23 cellular contexts compared by ENCODE assay signal in genomic region chr9:69204378-69204777, GRCh38. TPM values are rescaled to one million over a fixed set of nuclear protein-coding genes. Genes with fewer than 3 reads are reported as not detected.
DNase-seq lines count a peak whose midpoint lies in the region; ATAC-seq, FAIRE-seq and TF ChIP-seq lines count a peak whose summit lies in the region.
"Had no signal": no experiment of that assay in that cellular context is flagged by ENCODE, and none has a peak within 500 bp of the region (broad histone marks: within the 10 kb centered on the region; RNA-seq: fewer than 3 reads in every experiment).

No MANE protein-coding gene starts in this region.

- no peak overlapping the region for H4K5ac ChIP-seq in H9 (ENCODE audit: insufficient read length, low read depth, low read length)

- no peak overlapping the region for H2AK5ac ChIP-seq in H9 (ENCODE audit: insufficient read length, low read length)

- no peaks in the 10 kb centered on the region for H4K20me1 ChIP-seq in H9 (ENCODE audit: control insufficient read depth, insufficient read depth, insufficient read length)
- peaks cover 50% of the 10 kb centered on the region for H4K20me1 ChIP-seq in astrocyte (ENCODE audit: insufficient read depth, low read length)
- peaks cover 16% of the 10 kb centered on the region for H4K20me1 ChIP-seq in hepatocyte (ENCODE audit: insufficient read depth, poor library complexity, severe bottlenecking)

- no peak overlapping the region for H3K4me3 ChIP-seq in astrocyte (ENCODE audit: insufficient read depth, low read depth, low read length)
- no peak overlapping the region for H3K4me3 ChIP-seq in hepatocyte
- H3K4me3 ChIP-seq in mucosa of descending colon = no peak overlapping the region
- H3K4me3 ChIP-seq: esophagus squamous epithelium had no signal

- H2BK120ac ChIP-seq in H9 (ENCODE audit: low read depth, low read length, poor library complexity, severe bottlenecking) = no peak overlapping the region

- H3K36me3 Mint-ChIP-seq in H9 (ENCODE audit: insufficient read depth in 1 of 3, low read depth in 3 of 3) = peaks cover 0 to 8% (median 2%) of the 10 kb centered on the region in 3 experiments; a peak in 3 of 7 replicates
- no peaks in the 10 kb centered on the region for H3K36me3 Mint-ChIP-seq in astrocyte (ENCODE audit: low read depth, unreplicated experiment)
- peaks cover 5% of the 10 kb centered on the region for H3K36me3 Mint-ChIP-seq in progenitor cell of endocrine pancreas (ENCODE audit: insufficient read depth)
- H3K36me3 Mint-ChIP-seq: brain; CD4-positive, alpha-beta memory T cell; memory B cell had no signal

- H3K27me3 ChIP-seq in H9 (ENCODE audit: insufficient read depth, low read length) (no peaks in the 10 kb centered on the region), astrocyte (ENCODE audit: insufficient read depth, low read length) (no peaks in the 10 kb centered on the region), hepatocyte (no peaks in the 10 kb centered on the region)
- H3K27me3 ChIP-seq: esophagus squamous epithelium had no signal

- no peak overlapping the region for H3K18ac ChIP-seq in H9 (ENCODE audit: insufficient read length, low read depth, low read length)

- H3K9me3 Mint-ChIP-seq in H9 = no peaks in the 10 kb centered on the region
- H3K9me3 Mint-ChIP-seq in astrocyte (ENCODE audit: unreplicated experiment) = no peaks in the 10 kb centered on the region
- H3K9me3 Mint-ChIP-seq in progenitor cell of endocrine pancreas (ENCODE audit: low read depth) = no peaks in the 10 kb centered on the region
- H3K9me3 Mint-ChIP-seq: brain; CD4-positive, alpha-beta memory T cell; memory B cell had no signal

- no peaks in the 10 kb centered on the region for H3K79me1 ChIP-seq in H9 (ENCODE audit: insufficient read depth, low read depth, low read length, poor library complexity, severe bottlenecking)

- H3K27me3 Mint-ChIP-seq in H9 (ENCODE audit: low read depth) = no peaks in the 10 kb centered on the region
- H3K27me3 Mint-ChIP-seq in astrocyte (ENCODE audit: low read depth, unreplicated experiment) = no peaks in the 10 kb centered on the region
- H3K27me3 Mint-ChIP-seq in progenitor cell of endocrine pancreas = no peaks in the 10 kb centered on the region
- H3K27me3 Mint-ChIP-seq: CD4-positive, alpha-beta memory T cell had no signal

- H3K4me3 Mint-ChIP-seq in H9 (0 out of 5 replicates have a peak overlapping the region, but pooled peaks of 1 of the 2 experiments have one; percentile 24), astrocyte (ENCODE audit: unreplicated experiment) (no peak overlapping the region), progenitor cell of endocrine pancreas (ENCODE audit: low read depth) (no peak overlapping the region)
- H3K4me3 Mint-ChIP-seq: CD4-positive, alpha-beta memory T cell; memory B cell had no signal

- H3K23ac ChIP-seq in H9 (ENCODE audit: insufficient read length, low read depth, low read length) = no peak overlapping the region

- H3K9me3 ChIP-seq in H9 (ENCODE audit: control insufficient read depth, low read depth, low read length) = no peaks in the 10 kb centered on the region
- H3K9me3 ChIP-seq in astrocyte (ENCODE audit: insufficient read depth, low read depth, low read length) = no peaks in the 10 kb centered on the region
- no peaks in the 10 kb centered on the region for H3K9me3 ChIP-seq in hepatocyte (ENCODE audit: low read depth)
- H3K9me3 ChIP-seq in mucosa of descending colon = no peaks in the 10 kb centered on the region
- H3K9me3 ChIP-seq: esophagus squamous epithelium had no signal

- H3K9me2 ChIP-seq in hepatocyte (replicated peaks; ENCODE audit: insufficient read depth) = no peaks in the 10 kb centered on the region

- H3K4me1 Mint-ChIP-seq in H9 (peaks cover 65 to 70% of the 10 kb centered on the region in 2 experiments), astrocyte (ENCODE audit: low read depth, unreplicated experiment) (peaks cover 18% of the 10 kb centered on the region), progenitor cell of endocrine pancreas (ENCODE audit: low read depth) (peaks cover 45% of the 10 kb centered on the region)

- peaks cover 10% of the 10 kb centered on the region; the same call in 1 of the 2 replicates for H3K79me2 ChIP-seq in H9 (ENCODE audit: insufficient read depth, low read length)
- H3K79me2 ChIP-seq in astrocyte (ENCODE audit: insufficient read depth, low read length) = peaks cover 53% of the 10 kb centered on the region
- H3K79me2 ChIP-seq in hepatocyte = peaks cover 77% of the 10 kb centered on the region

- DNase-seq in H9 = no peak
- DNase-seq in astrocyte (ENCODE audit: low read depth) = no peak
- DNase-seq in hepatocyte (ENCODE audit: low spot score) = no peak
- no peak for DNase-seq in progenitor cell of endocrine pancreas (ENCODE audit: low spot score, unreplicated experiment)
- no peak for DNase-seq in mucosa of descending colon
- no peak for DNase-seq in activated naive CD4-positive, alpha-beta T cell treated with anti-CD3 and anti-CD28 coated beads, Interleukin-2, amount 50 U/mL, for 16 hours
- DNase-seq in activated CD4-positive, alpha-beta T cell treated with anti-CD3 and anti-CD28 coated beads for 4 hours = no peak
- DNase-seq: activated CD4-positive, alpha-beta T cell treated with anti-CD3 and anti-CD28 coated beads, Interleukin-2, amount 50 U/mL, for 4 hours; activated naive CD4-positive, alpha-beta T cell; activated T-cell treated with anti-CD3 and anti-CD28 coated beads for 4 hours; CD4-positive, alpha-beta memory T cell; DMS79 treated with DMSO at 0.1 percent for 48 hours; esophagus squamous epithelium; MM.1S; NCI-H1930; NCI-H446; NK-92 treated with Interleukin-12 subunit alpha and Interleukin-12 subunit beta, amount 100 ng/mL, for 24 hours; stimulated activated naive CD8-positive, alpha-beta T cell treated with anti-CD3 and anti-CD28 coated beads, Interleukin-15, Interleukin-2, amounts not matched to agents 100 U/mL and 50 U/mL, for 24 hours had no signal

- no peaks in the 10 kb centered on the region for H3K23me2 ChIP-seq in H9 (ENCODE audit: insufficient read length, low read depth, low read length, poor library complexity, severe bottlenecking)

- H4K91ac ChIP-seq in H9 (ENCODE audit: insufficient read length, low read depth, low read length) = no peak overlapping the region

- H3K27ac Mint-ChIP-seq in H9 (peak overlapping the region in 2 of 3 experiments; percentile 16 to 59; a peak in 2 of 7 replicates), astrocyte (ENCODE audit: unreplicated experiment) (no peak overlapping the region), progenitor cell of endocrine pancreas (peak overlapping the region; percentile 26)
- H3K27ac Mint-ChIP-seq: CD4-positive, alpha-beta memory T cell; memory B cell had no signal

- no peak overlapping the region for H3K14ac ChIP-seq in H9 (ENCODE audit: insufficient read depth, low read length)

- TF ChIP-seq CTCF in H9 (conservative IDR thresholded peaks at IDR 0.05) (no peak), astrocyte (IDR thresholded peaks at IDR 0.05; ENCODE audit: insufficient read depth, low read depth, low read length) (no peak), hepatocyte (IDR thresholded peaks at IDR 0.05; ENCODE audit: poor library complexity) (no peak), progenitor cell of endocrine pancreas (IDR thresholded peaks at IDR 0.05; ENCODE audit: unreplicated experiment) (no peak), mucosa of descending colon (IDR thresholded peaks at IDR 0.05) (no peak)

- no peak overlapping the region for H2BK12ac ChIP-seq in H9 (ENCODE audit: insufficient read length, low read depth, low read length)

- no CpG with 5 or more reads among the region's 3 CpGs for WGBS in H9 (ENCODE audit: extremely low coverage, insufficient read length, low lambda C conversion rate)
- 20% methylated on average over 3 of the region's 3 CpGs for WGBS in hepatocyte (ENCODE audit: low lambda C conversion rate, missing lambda C conversion rate)

- no peak overlapping the region for H2BK20ac ChIP-seq in H9 (ENCODE audit: low read depth, low read length, poor library complexity, severe bottlenecking)

- H3K36me3 ChIP-seq in astrocyte (ENCODE audit: insufficient read depth, low read length) (no peaks in the 10 kb centered on the region), hepatocyte (replicated peaks; ENCODE audit: insufficient read depth, low read depth) (no peaks in the 10 kb centered on the region), mucosa of descending colon (ENCODE audit: low read depth) (no peaks in the 10 kb centered on the region)
- H3K36me3 ChIP-seq: esophagus squamous epithelium had no signal

- intact Hi-C loops in mucosa of descending colon (cut with DNase I, micrococcal nuclease) = no loop called here

- no peak overlapping the region for H3T11ph ChIP-seq in H9 (ENCODE audit: low read length)

- no peak overlapping the region for H3K27ac ChIP-seq in H9 (ENCODE audit: insufficient read length, low read depth, low read length)
- no peak overlapping the region for H3K27ac ChIP-seq in astrocyte (ENCODE audit: low read depth, low read length)
- H3K27ac ChIP-seq in hepatocyte = peak overlapping the region; percentile 79
- H3K27ac ChIP-seq: esophagus squamous epithelium had no signal

- peaks cover 17% of the 10 kb centered on the region for H3K4me1 ChIP-seq in H9 (ENCODE audit: insufficient read depth, low read length)
- H3K4me1 ChIP-seq in astrocyte (ENCODE audit: insufficient read depth, low read length) = peaks cover 11% of the 10 kb centered on the region
- H3K4me1 ChIP-seq in hepatocyte (ENCODE audit: insufficient read depth) = peaks cover 23% of the 10 kb centered on the region
- peaks cover 4% of the 10 kb centered on the region for H3K4me1 ChIP-seq in mucosa of descending colon (ENCODE audit: low read depth)

- FAIRE-seq in astrocyte (lab: Jason Lieb, UNC) = no peak
- FAIRE-seq: TTC549, urothelium cell line had no signal

- no peak overlapping the region for H2BK5ac ChIP-seq in H9 (ENCODE audit: insufficient read length, low read length)

- H3K4ac ChIP-seq in H9 (ENCODE audit: low read depth, low read length) = no peak overlapping the region

- H3K9ac ChIP-seq in H9 (ENCODE audit: extremely low read depth, insufficient read length, low read length) (no peak overlapping the region), astrocyte (ENCODE audit: low read length) (no peak overlapping the region)

- H3K56ac ChIP-seq in H9 (ENCODE audit: insufficient read length, low read depth, low read length) = no peak overlapping the region

- no peak overlapping the region for H4K8ac ChIP-seq in H9 (replicated peaks; ENCODE audit: insufficient read length, low read depth, low read length)

- H2AFZ ChIP-seq in H9 (ENCODE audit: low read length) (no peak overlapping the region), astrocyte (ENCODE audit: low read depth, low read length) (no peak overlapping the region), hepatocyte (no peak overlapping the region)

- H3K4me2 ChIP-seq in H9 (ENCODE audit: insufficient read depth, insufficient read length, low read length) = no peak overlapping the region
- peak overlapping the region; percentile 52 for H3K4me2 ChIP-seq in astrocyte (ENCODE audit: low read length)
- H3K4me2 ChIP-seq in hepatocyte = peak overlapping the region; percentile 60

- H2BK15ac ChIP-seq in H9 (ENCODE audit: low read depth, low read length) = no peak overlapping the region

- no peak for ATAC-seq in mucosa of descending colon
- no peak for ATAC-seq in GM19455 (IDR thresholded peaks at IDR 0.05; ENCODE audit: unreplicated experiment)
- ATAC-seq: stimulated activated naive CD8-positive, alpha-beta T cell treated with anti-CD3 and anti-CD28 coated beads, Interleukin-15, Interleukin-2, amounts not matched to agents 100 U/mL and 50 U/mL, for 24 hours had no signal

RNA-seq across cellular contexts. Expression of gene TJP2, which starts 30.3 kb away (rescaled TPM):
- 130 and 133 TPM in 2 replicates for total RNA-seq in H9 (2021)
- total RNA-seq in astrocyte = 34.8 and 39.6 TPM in 2 replicates
- total RNA-seq in hepatocyte = 126 and 131 TPM in 2 replicates
- polyA plus RNA-seq in hepatocyte = 67.2 and 69.9 TPM in 2 replicates
- total RNA-seq in progenitor cell of endocrine pancreas = 234 and 254 TPM in 2 replicates
- total RNA-seq in mucosa of descending colon = 100 to 1,000 TPM in 2 of 3 donors, 10 to 100 TPM in 1; 81.1 to 172 (median 124) TPM
